1 cellular context compared by ENCODE assay signal in the genomic region with DNA sequence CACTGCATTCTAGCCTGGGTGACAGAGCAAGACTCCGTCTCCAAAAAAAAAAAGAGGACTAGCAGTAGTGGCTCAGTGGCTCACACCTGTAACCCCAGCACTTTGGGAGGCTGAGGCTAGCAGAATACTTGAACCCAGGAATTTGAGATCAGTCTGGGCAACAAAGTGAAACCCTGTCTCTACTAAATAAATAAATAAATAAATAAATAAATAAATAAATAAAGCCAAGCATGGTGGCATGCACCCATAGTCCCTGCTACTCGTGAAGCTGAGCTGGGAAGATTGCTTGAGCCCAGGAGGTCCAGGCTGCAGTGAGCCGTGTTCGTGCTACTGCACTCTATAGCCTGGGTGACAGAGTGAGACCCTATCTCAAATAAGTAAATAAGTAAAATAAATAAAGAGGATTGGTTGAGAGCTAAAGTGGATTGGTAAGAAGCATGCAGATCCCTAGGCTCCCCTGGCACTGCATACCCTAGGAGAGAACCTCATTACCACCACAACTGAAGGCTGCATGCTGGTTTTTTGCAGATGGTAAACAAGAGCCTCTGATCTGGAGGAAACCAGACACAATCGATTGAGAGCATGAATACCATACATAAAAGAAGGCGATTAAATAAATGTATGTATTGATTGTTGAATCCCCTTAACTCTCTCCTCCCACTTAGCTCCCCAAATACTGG.
A peak's percentile ranks its signal among the peaks of the same experiment; 100 is the strongest.
TF ChIP-seq lines count a peak whose summit lies in the region.

No MANE protein-coding gene starts in this region.

TF ChIP-seq in HEK293, 187 proteins besides CTCF, POLR2A, EP300 and RAD21 (continued from another document and continues in another):
- TF ChIP-seq, protein P1, sequence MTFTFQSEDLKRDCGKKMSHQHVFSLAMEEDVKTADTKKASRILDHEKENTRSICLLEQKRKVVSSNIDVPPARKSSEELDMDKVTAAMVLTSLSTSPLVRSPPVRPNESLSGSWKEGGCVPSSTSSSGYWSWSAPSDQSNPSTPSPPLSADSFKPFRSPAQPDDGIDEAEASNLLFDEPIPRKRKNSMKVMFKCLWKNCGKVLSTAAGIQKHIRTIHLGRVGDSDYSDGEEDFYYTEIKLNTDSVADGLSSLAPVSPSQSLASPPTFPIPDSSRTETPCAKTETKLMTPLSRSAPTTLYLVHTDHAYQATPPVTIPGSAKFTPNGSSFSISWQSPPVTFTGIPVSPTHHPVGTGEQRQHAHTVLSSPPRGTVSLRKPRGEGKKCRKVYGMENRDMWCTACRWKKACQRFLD (tag by site-specific recombination; IDR thresholded peaks at IDR 0.05), result peak; percentile 34; the same call in 1 of the 2 replicates
- TF ChIP-seq ZNF510 (tag by site-specific recombination; IDR thresholded peaks at IDR 0.05; ENCODE audit: insufficient replicate concordance) (peak; percentile 62), ZNF132 (tag by site-specific recombination; IDR thresholded peaks at IDR 0.05; ENCODE audit: borderline replicate concordance) (no peak), ZBTB8A (tag by site-specific recombination; IDR thresholded peaks at IDR 0.05) (peak; percentile 58; the same call in 1 of the 2 replicates), ZNF2 (tag by site-specific recombination; IDR thresholded peaks at IDR 0.05) (no peak), ZNF473 (tag by site-specific recombination; IDR thresholded peaks at IDR 0.05) (no peak), ZFP3 (tag by site-specific recombination; IDR thresholded peaks at IDR 0.05; ENCODE audit: low read depth) (0 out of 2 replicates have a peak, but pooled peaks have one; percentile 14), ZSCAN30 (tag by site-specific recombination; IDR thresholded peaks at IDR 0.05) (no peak), GLI4 (tag by site-specific recombination; IDR thresholded peaks at IDR 0.05) (no peak), ZBTB21 (tag by site-specific recombination; IDR thresholded peaks at IDR 0.05) (peak; percentile 38; the same call in 1 of the 2 replicates), ZNF175 (tag by site-specific recombination; IDR thresholded peaks at IDR 0.05) (no peak), ZNF37A (tag by site-specific recombination; IDR thresholded peaks at IDR 0.05) (no peak), SETDB1 (IDR thresholded peaks at IDR 0.05; ENCODE audit: insufficient read length, low read length) (no peak), ZNF140 (tag by site-specific recombination; IDR thresholded peaks at IDR 0.05) (peak; percentile 62), ZNF146 (tag by site-specific recombination; IDR thresholded peaks at IDR 0.05) (no peak), ZNF664 (tag by site-specific recombination; IDR thresholded peaks at IDR 0.05) (0 out of 2 replicates have a peak, but pooled peaks have one; percentile 56), ZNF501 (tag by site-specific recombination; IDR thresholded peaks at IDR 0.05) (no peak), ZNF529 (tag by site-specific recombination; IDR thresholded peaks at IDR 0.05; ENCODE audit: insufficient replicate concordance) (peak; percentile 41), ZNF266 (tag by site-specific recombination; IDR thresholded peaks at IDR 0.05; ENCODE audit: low read depth) (peak; percentile 51; the same call in 1 of the 2 replicates), ZNF623 (tag by site-specific recombination; IDR thresholded peaks at IDR 0.05) (peak; percentile 74), ZNF214 (tag by site-specific recombination; IDR thresholded peaks at IDR 0.05; ENCODE audit: borderline replicate concordance) (no peak; the same call in 1 of the 2 replicates), ZNF433 (tag by site-specific recombination; IDR thresholded peaks at IDR 0.05; ENCODE audit: low read depth) (peak; percentile 63), ZNF157 (tag by site-specific recombination; IDR thresholded peaks at IDR 0.05) (no peak), ZNF777 (tag by site-specific recombination; IDR thresholded peaks at IDR 0.05; ENCODE audit: borderline replicate concordance) (no peak), KLF1 (tag by site-specific recombination; IDR thresholded peaks at IDR 0.05) (no peak), ZNF555 (tag by site-specific recombination; conservative IDR thresholded peaks at IDR 0.05) (peak; percentile 59), ZNF394 (tag by site-specific recombination; IDR thresholded peaks at IDR 0.05; ENCODE audit: borderline replicate concordance) (peak; percentile 89), ZBTB1 (tag by site-specific recombination; IDR thresholded peaks at IDR 0.05) (no peak), ZNF654 (tag by site-specific recombination; IDR thresholded peaks at IDR 0.05; ENCODE audit: low read depth) (peak; percentile 33), OVOL3 (tag by site-specific recombination; IDR thresholded peaks at IDR 0.05) (peak; percentile 31; the same call in 1 of the 2 replicates), ZNF19 (tag by site-specific recombination; IDR thresholded peaks at IDR 0.05; ENCODE audit: low read depth) (0 out of 2 replicates have a peak, but pooled peaks have one; percentile 15), ZNF404 (tag by site-specific recombination; IDR thresholded peaks at IDR 0.05) (peak; percentile 73; the same call in 1 of the 2 replicates), ZNF629 (tag by site-specific recombination; IDR thresholded peaks at IDR 0.05) (0 out of 2 replicates have a peak, but pooled peaks have one; percentile 18), ZNF558 (tag by site-specific recombination; IDR thresholded peaks at IDR 0.05) (peak; percentile 70; the same call in 1 of the 2 replicates), ZIC2 (tag by site-specific recombination; IDR thresholded peaks at IDR 0.05) (no peak), ZNF202 (tag by site-specific recombination; IDR thresholded peaks at IDR 0.05; ENCODE audit: borderline replicate concordance) (0 out of 2 replicates have a peak, but pooled peaks have one; percentile 26), GLIS1 (tag by site-specific recombination; IDR thresholded peaks at IDR 0.05) (no peak), ZNF223 (tag by site-specific recombination; IDR thresholded peaks at IDR 0.05) (peak; percentile 49; the same call in 1 of the 2 replicates), ZNF560 (tag by site-specific recombination; IDR thresholded peaks at IDR 0.05; ENCODE audit: borderline replicate concordance) (0 out of 2 replicates have a peak, but pooled peaks have one; percentile 62), ZNF426 (tag by site-specific recombination; IDR thresholded peaks at IDR 0.05) (peak; percentile 66), ZNF341 (tag by site-specific recombination; IDR thresholded peaks at IDR 0.05; ENCODE audit: low read depth) (peak; percentile 30; the same call in 1 of the 2 replicates)
- TF ChIP-seq, protein P2, sequence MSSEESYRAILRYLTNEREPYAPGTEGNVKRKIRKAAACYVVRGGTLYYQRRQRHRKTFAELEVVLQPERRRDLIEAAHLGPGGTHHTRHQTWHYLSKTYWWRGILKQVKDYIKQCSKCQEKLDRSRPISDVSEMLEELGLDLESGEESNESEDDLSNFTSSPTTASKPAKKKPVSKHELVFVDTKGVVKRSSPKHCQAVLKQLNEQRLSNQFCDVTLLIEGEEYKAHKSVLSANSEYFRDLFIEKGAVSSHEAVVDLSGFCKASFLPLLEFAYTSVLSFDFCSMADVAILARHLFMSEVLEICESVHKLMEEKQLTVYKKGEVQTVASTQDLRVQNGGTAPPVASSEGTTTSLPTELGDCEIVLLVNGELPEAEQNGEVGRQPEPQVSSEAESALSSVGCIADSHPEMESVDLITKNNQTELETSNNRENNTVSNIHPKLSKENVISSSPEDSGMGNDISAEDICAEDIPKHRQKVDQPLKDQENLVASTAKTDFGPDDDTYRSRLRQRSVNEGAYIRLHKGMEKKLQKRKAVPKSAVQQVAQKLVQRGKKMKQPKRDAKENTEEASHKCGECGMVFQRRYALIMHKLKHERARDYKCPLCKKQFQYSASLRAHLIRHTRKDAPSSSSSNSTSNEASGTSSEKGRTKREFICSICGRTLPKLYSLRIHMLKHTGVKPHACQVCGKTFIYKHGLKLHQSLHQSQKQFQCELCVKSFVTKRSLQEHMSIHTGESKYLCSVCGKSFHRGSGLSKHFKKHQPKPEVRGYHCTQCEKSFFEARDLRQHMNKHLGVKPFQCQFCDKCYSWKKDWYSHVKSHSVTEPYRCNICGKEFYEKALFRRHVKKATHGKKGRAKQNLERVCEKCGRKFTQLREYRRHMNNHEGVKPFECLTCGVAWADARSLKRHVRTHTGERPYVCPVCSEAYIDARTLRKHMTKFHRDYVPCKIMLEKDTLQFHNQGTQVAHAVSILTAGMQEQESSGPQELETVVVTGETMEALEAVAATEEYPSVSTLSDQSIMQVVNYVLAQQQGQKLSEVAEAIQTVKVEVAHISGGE (tag by site-specific recombination; conservative IDR thresholded peaks at IDR 0.05; ENCODE audit: low read depth), result peak; percentile 60; the same call in 1 of the 2 replicates
- TF ChIP-seq, protein P3, sequence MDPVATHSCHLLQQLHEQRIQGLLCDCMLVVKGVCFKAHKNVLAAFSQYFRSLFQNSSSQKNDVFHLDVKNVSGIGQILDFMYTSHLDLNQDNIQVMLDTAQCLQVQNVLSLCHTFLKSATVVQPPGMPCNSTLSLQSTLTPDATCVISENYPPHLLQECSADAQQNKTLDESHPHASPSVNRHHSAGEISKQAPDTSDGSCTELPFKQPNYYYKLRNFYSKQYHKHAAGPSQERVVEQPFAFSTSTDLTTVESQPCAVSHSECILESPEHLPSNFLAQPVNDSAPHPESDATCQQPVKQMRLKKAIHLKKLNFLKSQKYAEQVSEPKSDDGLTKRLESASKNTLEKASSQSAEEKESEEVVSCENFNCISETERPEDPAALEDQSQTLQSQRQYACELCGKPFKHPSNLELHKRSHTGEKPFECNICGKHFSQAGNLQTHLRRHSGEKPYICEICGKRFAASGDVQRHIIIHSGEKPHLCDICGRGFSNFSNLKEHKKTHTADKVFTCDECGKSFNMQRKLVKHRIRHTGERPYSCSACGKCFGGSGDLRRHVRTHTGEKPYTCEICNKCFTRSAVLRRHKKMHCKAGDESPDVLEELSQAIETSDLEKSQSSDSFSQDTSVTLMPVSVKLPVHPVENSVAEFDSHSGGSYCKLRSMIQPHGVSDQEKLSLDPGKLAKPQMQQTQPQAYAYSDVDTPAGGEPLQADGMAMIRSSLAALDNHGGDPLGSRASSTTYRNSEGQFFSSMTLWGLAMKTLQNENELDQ (tag by site-specific recombination; IDR thresholded peaks at IDR 0.05; ENCODE audit: low read depth), result no peak
- TF ChIP-seq, protein P4, sequence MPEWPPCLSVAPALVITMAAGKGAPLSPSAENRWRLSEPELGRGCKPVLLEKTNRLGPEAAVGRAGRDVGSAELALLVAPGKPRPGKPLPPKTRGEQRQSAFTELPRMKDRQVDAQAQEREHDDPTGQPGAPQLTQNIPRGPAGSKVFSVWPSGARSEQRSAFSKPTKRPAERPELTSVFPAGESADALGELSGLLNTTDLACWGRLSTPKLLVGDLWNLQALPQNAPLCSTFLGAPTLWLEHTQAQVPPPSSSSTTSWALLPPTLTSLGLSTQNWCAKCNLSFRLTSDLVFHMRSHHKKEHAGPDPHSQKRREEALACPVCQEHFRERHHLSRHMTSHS (tag by site-specific recombination; IDR thresholded peaks at IDR 0.05), result no peak
- TF ChIP-seq, protein P5, sequence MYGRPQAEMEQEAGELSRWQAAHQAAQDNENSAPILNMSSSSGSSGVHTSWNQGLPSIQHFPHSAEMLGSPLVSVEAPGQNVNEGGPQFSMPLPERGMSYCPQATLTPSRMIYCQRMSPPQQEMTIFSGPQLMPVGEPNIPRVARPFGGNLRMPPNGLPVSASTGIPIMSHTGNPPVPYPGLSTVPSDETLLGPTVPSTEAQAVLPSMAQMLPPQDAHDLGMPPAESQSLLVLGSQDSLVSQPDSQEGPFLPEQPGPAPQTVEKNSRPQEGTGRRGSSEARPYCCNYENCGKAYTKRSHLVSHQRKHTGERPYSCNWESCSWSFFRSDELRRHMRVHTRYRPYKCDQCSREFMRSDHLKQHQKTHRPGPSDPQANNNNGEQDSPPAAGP (tag by site-specific recombination; IDR thresholded peaks at IDR 0.05), result no peak
- TF ChIP-seq, protein P6, sequence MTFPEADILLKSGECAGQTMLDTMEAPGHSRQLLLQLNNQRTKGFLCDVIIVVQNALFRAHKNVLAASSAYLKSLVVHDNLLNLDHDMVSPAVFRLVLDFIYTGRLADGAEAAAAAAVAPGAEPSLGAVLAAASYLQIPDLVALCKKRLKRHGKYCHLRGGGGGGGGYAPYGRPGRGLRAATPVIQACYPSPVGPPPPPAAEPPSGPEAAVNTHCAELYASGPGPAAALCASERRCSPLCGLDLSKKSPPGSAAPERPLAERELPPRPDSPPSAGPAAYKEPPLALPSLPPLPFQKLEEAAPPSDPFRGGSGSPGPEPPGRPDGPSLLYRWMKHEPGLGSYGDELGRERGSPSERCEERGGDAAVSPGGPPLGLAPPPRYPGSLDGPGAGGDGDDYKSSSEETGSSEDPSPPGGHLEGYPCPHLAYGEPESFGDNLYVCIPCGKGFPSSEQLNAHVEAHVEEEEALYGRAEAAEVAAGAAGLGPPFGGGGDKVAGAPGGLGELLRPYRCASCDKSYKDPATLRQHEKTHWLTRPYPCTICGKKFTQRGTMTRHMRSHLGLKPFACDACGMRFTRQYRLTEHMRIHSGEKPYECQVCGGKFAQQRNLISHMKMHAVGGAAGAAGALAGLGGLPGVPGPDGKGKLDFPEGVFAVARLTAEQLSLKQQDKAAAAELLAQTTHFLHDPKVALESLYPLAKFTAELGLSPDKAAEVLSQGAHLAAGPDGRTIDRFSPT (tag by site-specific recombination; IDR thresholded peaks at IDR 0.05), result no peak
- TF ChIP-seq, protein P7, sequence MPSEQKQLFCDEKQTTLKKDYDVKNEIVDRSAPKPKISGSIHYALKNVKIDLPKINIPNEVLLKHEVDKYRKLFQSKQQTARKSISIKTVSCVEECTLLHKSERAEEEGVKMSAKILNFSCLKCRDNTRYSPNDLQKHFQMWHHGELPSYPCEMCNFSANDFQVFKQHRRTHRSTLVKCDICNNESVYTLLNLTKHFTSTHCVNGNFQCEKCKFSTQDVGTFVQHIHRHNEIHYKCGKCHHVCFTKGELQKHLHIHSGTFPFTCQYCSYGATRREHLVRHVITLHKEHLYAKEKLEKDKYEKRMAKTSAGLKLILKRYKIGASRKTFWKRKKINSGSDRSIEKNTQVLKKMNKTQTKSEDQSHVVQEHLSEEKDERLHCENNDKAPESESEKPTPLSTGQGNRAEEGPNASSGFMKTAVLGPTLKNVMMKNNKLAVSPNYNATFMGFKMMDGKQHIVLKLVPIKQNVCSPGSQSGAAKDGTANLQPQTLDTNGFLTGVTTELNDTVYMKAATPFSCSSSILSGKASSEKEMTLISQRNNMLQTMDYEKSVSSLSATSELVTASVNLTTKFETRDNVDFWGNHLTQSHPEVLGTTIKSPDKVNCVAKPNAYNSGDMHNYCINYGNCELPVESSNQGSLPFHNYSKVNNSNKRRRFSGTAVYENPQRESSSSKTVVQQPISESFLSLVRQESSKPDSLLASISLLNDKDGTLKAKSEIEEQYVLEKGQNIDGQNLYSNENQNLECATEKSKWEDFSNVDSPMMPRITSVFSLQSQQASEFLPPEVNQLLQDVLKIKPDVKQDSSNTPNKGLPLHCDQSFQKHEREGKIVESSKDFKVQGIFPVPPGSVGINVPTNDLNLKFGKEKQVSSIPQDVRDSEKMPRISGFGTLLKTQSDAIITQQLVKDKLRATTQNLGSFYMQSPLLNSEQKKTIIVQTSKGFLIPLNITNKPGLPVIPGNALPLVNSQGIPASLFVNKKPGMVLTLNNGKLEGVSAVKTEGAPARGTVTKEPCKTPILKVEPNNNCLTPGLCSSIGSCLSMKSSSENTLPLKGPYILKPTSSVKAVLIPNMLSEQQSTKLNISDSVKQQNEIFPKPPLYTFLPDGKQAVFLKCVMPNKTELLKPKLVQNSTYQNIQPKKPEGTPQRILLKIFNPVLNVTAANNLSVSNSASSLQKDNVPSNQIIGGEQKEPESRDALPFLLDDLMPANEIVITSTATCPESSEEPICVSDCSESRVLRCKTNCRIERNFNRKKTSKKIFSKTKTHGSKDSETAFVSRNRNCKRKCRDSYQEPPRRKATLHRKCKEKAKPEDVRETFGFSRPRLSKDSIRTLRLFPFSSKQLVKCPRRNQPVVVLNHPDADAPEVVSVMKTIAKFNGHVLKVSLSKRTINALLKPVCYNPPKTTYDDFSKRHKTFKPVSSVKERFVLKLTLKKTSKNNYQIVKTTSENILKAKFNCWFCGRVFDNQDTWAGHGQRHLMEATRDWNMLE (tag by site-specific recombination; conservative IDR thresholded peaks at IDR 0.05; ENCODE audit: low read depth), result peak; percentile 78
